18 cellular contexts compared by ENCODE assay signal in genomic region chr14:103404920-103405319, GRCh38. TPM values are rescaled to one million over a fixed set of nuclear protein-coding genes. Genes with fewer than 3 reads are reported as not detected.
A peak's percentile ranks its signal among the peaks of the same experiment; 100 is the strongest.
DNase-seq lines count a peak whose midpoint lies in the region; ATAC-seq and TF ChIP-seq lines count a peak whose summit lies in the region.
"Had no signal": no experiment of that assay in that cellular context is flagged by ENCODE, and none has a peak within 500 bp of the region (broad histone marks: within the 10 kb centered on the region; RNA-seq: fewer than 3 reads in every experiment).

No MANE protein-coding gene starts in this region.

- H3K4me1 ChIP-seq in adrenal gland (replicated peaks in 1 of 2): peaks cover 60 to 75% of the 10 kb centered on the region in 2 donors
- peaks cover 12 to 26% of the 10 kb centered on the region in 2 donors for H3K4me1 ChIP-seq in lung (ENCODE audit: control insufficient read depth in 2 of 2, insufficient read depth in 2 of 2, low read length in 2 of 2)
- H3K4me1 ChIP-seq in testis: peaks cover 75% of the 10 kb centered on the region

- H3K36me3 ChIP-seq in adrenal gland (replicated peaks in 1 of 2): peaks cover 0 to 19% of the 10 kb centered on the region in 2 donors
- H3K36me3 ChIP-seq in lung (ENCODE audit: control insufficient read depth in 2 of 2, insufficient read depth in 2 of 2, low read length in 2 of 2): peaks cover 4 to 5% of the 10 kb centered on the region in 2 donors
- no peaks in the 10 kb centered on the region for H3K36me3 ChIP-seq in testis (ENCODE audit: low read depth, missing control alignments)

- H3K9me3 ChIP-seq in adrenal gland (replicated peaks in 1 of 3) (no peaks in the 10 kb centered on the region), lung (ENCODE audit: control insufficient read depth in 2 of 2, insufficient read depth in 1 of 2, low read length in 1 of 2) (no peaks in the 10 kb centered on the region), testis (no peaks in the 10 kb centered on the region)
- H3K9me3 ChIP-seq: esophagus squamous epithelium, MG63 had no signal

- H3K27ac ChIP-seq in adrenal gland (peak overlapping the region in 4 of 5 donors; percentile 1 to 80 (median 74)), lung (ENCODE audit: low read depth in 1 of 2, low read length in 1 of 2) (peak overlapping the region in 1 of 2 donors; percentile 76), testis (peak overlapping the region; percentile 90 to 93)
- H3K27ac ChIP-seq: esophagus squamous epithelium had no signal

- TF ChIP-seq CTCF in adrenal gland (IDR thresholded peaks at IDR 0.05): no peak
- no peak for TF ChIP-seq CTCF in lung (IDR thresholded peaks at IDR 0.05; ENCODE audit: control extremely low read depth, extremely low read depth)
- TF ChIP-seq CTCF in testis (IDR thresholded peaks at IDR 0.05): no peak

- H3K27me3 ChIP-seq in adrenal gland (no peaks in the 10 kb centered on the region), lung (ENCODE audit: control insufficient read depth, insufficient read depth) (no peaks in the 10 kb centered on the region), testis (no peaks in the 10 kb centered on the region)
- H3K27me3 ChIP-seq: esophagus squamous epithelium, MG63 had no signal

- DNase-seq in adrenal gland (peak in 3 of 7 donors; percentile 48 to 73 (median 56)), Right ventricle myocardium superior (peak; percentile 64), lung (ENCODE audit: low spot score) (peak; percentile 58), testis (peak; percentile 89), RPMI8226 (no peak), NOMO-1 (lab: John Stamatoyannopoulos, UW; ENCODE audit: unreplicated experiment in 2 of 2) (no peak), HK-2 (ENCODE audit: unreplicated experiment) (no peak)
- DNase-seq in stimulated activated naive CD8-positive, alpha-beta T cell treated with anti-CD3 and anti-CD28 coated beads, Interleukin-15, Interleukin-2, amounts not matched to agents 100 U/mL and 50 U/mL, for 24 hours: no peak
- DNase-seq: activated CD4-positive, CD25-positive, alpha-beta regulatory T cell treated with anti-CD3 and anti-CD28 coated beads, Interleukin-2, amount 50 U/mL, for 72 hours; activated naive CD8-positive, alpha-beta T cell treated with anti-CD3 and anti-CD28 coated beads, Interleukin-2, amount 10 ng/mL, durations not matched to agents 7 days and 5 days; DND-41; esophagus squamous epithelium; head of caudate nucleus; MG63; NCI-H1436 treated with DMSO at 0.1 percent for 48 hours; NCI-H774; T-helper 9 cell had no signal

- H3K4me3 ChIP-seq in adrenal gland: no peak overlapping the region
- H3K4me3 ChIP-seq in lung: no peak overlapping the region
- no peak overlapping the region for H3K4me3 ChIP-seq in testis
- H3K4me3 ChIP-seq: esophagus squamous epithelium, MG63 had no signal

- TF ChIP-seq POLR2A in adrenal gland (IDR thresholded peaks at IDR 0.05) (no peak), testis (IDR thresholded peaks at IDR 0.05) (no peak)

- intact Hi-C loops in adrenal gland (cut with DNase I) (no loop called here), Right ventricle myocardium superior (cut with DNase I) (no loop called here), testis (cut with DNase I; ENCODE audit: low total_unique reads) (no loop called here)

- WGBS in adrenal gland, 4 donors: 31 to 44% (median 35%) methylated on average over 7 of the region's 7 CpGs
- 30 to 32% methylated on average over 7 of the region's 7 CpGs for WGBS in lung, 2 donors
- 20 to 34% methylated on average over 7 of the region's 7 CpGs for WGBS in testis, 2 donors

- ATAC-seq in Right ventricle myocardium superior (ENCODE audit: poor library complexity) (peak; percentile 88), lung (ENCODE audit: insufficient read depth, low FRiP score) (no peak)
- ATAC-seq in stimulated activated naive CD8-positive, alpha-beta T cell treated with anti-CD3 and anti-CD28 coated beads, Interleukin-15, Interleukin-2, amounts not matched to agents 100 U/mL and 50 U/mL, for 24 hours: no peak
- ATAC-seq: Panc1 had no signal

RNA-seq across cellular contexts. Expression of gene MARK3, which starts 19.7 kb away (rescaled TPM):
- 100 to 1,000 TPM in 3 of 8 donors, 10 to 100 TPM in 5; 73.1 to 144 (median 94.6) TPM for total RNA-seq in adrenal gland
- polyA plus RNA-seq in adrenal gland: 100 to 1,000 TPM in 2 of 3 donors, 10 to 100 TPM in 1; 89.5 to 233 (median 172) TPM
- total RNA-seq in Right ventricle myocardium superior: 137 TPM
- 100 to 1,000 TPM; 103 to 177 TPM for total RNA-seq in lung
- polyA plus RNA-seq in lung: 10 to 100 TPM; 56.2 to 97.9 TPM
- 100 to 1,000 TPM; 172 to 198 TPM for total RNA-seq in testis
- polyA plus RNA-seq in testis (ENCODE audit: insufficient read depth, low read depth, low replicate concordance): 93.9 TPM

Comparison
In these comparisons a context has a peak if more than half of its experiments do, and no peak if none do; other contexts are left out.
1. DNase-seq: peak in Right ventricle myocardium superior (single experiment), lung (single experiment) and testis (single experiment); none in RPMI8226 (single experiment), stimulated activated naive CD8-positive, alpha-beta T cell treated with anti-CD3 and anti-CD28 coated beads, Interleukin-15, Interleukin-2, amounts not matched to agents 100 U/mL and 50 U/mL, for 24 hours (single experiment), NOMO-1 (0 of 2) and HK-2 (single experiment).